ENCODE assay signal across 1 cellular context in genomic region chr13:44576396-44577235, GRCh38.
TF ChIP-seq lines count a peak whose summit lies in the region.

No MANE protein-coding gene starts in this region.

TF ChIP-seq in WTC11, 78 proteins besides CTCF, POLR2A, EP300 and RAD21 (continued from another document):
- no peak for TF ChIP-seq PRDM15 (CRISPR knock-in tag; IDR thresholded peaks at IDR 0.05)
- TF ChIP-seq ZNF425 (CRISPR knock-in tag; conservative IDR thresholded peaks at IDR 0.05), result no peak
- TF ChIP-seq PRRX2 (CRISPR knock-in tag; IDR thresholded peaks at IDR 0.05), result no peak
- 0 out of 2 replicates have a peak, but pooled peaks have one; percentile 10 for TF ChIP-seq MYBL2 (CRISPR knock-in tag; IDR thresholded peaks at IDR 0.05)
- TF ChIP-seq NR2C2 (CRISPR knock-in tag; IDR thresholded peaks at IDR 0.05), result no peak
- no peak; the same call in 1 of the 2 replicates for TF ChIP-seq HMGA2 (CRISPR knock-in tag; IDR thresholded peaks at IDR 0.05)
- TF ChIP-seq SOX15 (CRISPR knock-in tag; IDR thresholded peaks at IDR 0.05), result no peak
- TF ChIP-seq IRF1 (CRISPR knock-in tag; IDR thresholded peaks at IDR 0.05), result no peak
- no peak for TF ChIP-seq ATF1 (CRISPR knock-in tag; IDR thresholded peaks at IDR 0.05)
- TF ChIP-seq ATF6 (CRISPR knock-in tag; IDR thresholded peaks at IDR 0.05), result no peak
- 0 out of 2 replicates have a peak, but pooled peaks have one; percentile 32 for TF ChIP-seq STAT6 (CRISPR knock-in tag; conservative IDR thresholded peaks at IDR 0.05; ENCODE audit: low read depth)
TF ChIP-seq in WTC11: peak in this region for 11.
